ENCODE assay signal across 8 cellular contexts in the genomic region with DNA sequence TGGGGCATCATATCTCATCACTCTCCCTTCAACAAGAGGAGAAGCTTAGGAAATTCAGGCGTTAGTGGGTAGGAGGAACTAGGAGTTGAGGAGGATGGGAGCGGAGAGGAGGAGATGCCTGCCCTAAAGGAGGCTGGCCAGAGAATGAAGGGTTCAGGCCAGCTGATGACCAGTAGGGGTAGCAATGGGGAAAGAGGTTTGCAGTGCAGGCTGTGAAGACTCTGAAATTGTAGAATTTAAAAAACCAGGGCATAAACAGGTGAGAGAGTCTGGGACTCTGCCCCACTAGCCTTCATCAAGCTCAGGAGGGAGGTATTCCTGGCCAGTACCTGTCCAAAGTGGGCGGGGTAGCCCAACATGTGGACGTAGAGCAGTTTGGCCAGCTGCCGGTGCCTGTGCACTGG. TPM values are rescaled to one million over a fixed set of nuclear protein-coding genes. Genes with fewer than 3 reads are reported as not detected.
DNase-seq lines count a peak whose midpoint lies in the region; TF ChIP-seq lines count a peak whose summit lies in the region.

No MANE protein-coding gene starts in this region.

- peak overlapping the region; percentile 99 for H3K4me3 Mint-ChIP-seq in T-helper 1 cell treated with Interleukin-12 subunit alpha and Interleukin-12 subunit beta and Interleukin-4 antibody, amounts not matched to agents 30 μg/mL and 1 μg/mL, for 36 hours
- peak overlapping the region; percentile 97 for H3K4me3 Mint-ChIP-seq in chondrocyte (ENCODE audit: unreplicated experiment)
- H3K4me3 Mint-ChIP-seq in mesothelial cell of epicardium: peak overlapping the region; percentile 100

- no peak for DNase-seq in T-helper 1 cell
- DNase-seq in chondrocyte (ENCODE audit: low spot score): no peak
- DNase-seq in mesothelial cell of epicardium (ENCODE audit: low spot score in 2 of 2, unreplicated experiment in 2 of 2): no peak
- DNase-seq in islet precursor cell: no peak
- no peak for DNase-seq in stimulated activated CD4-positive, alpha-beta T cell treated with anti-CD3 and anti-CD28 coated beads, Interleukin-15, amount 100 ng/mL, for 24 hours
- DNase-seq in kidney glomerular epithelial cell (lab: John Stamatoyannopoulos, UW): no peak

- H3K27me3 Mint-ChIP-seq in T-helper 1 cell treated with Interleukin-12 subunit alpha and Interleukin-12 subunit beta and Interleukin-4 antibody, amounts not matched to agents 30 μg/mL and 1 μg/mL, for 36 hours (ENCODE audit: low read depth): no peaks in the 10 kb centered on the region
- H3K27me3 Mint-ChIP-seq in chondrocyte (ENCODE audit: low read depth) (peaks cover 9% of the 10 kb centered on the region), mesothelial cell of epicardium (ENCODE audit: low read depth) (peaks cover 5% of the 10 kb centered on the region)

- H3K4me1 Mint-ChIP-seq in T-helper 1 cell treated with Interleukin-12 subunit alpha and Interleukin-12 subunit beta and Interleukin-4 antibody, amounts not matched to agents 30 μg/mL and 1 μg/mL, for 36 hours (ENCODE audit: low read depth): peaks cover 23% of the 10 kb centered on the region
- H3K4me1 Mint-ChIP-seq in chondrocyte (ENCODE audit: low read depth): peaks cover 21% of the 10 kb centered on the region
- peaks cover 33% of the 10 kb centered on the region for H3K4me1 Mint-ChIP-seq in mesothelial cell of epicardium

- peak overlapping the region; percentile 35 for H3K27ac Mint-ChIP-seq in T-helper 1 cell treated with Interleukin-12 subunit alpha and Interleukin-12 subunit beta and Interleukin-4 antibody, amounts not matched to agents 30 μg/mL and 1 μg/mL, for 36 hours
- H3K27ac Mint-ChIP-seq in chondrocyte (ENCODE audit: unreplicated experiment) (no peak overlapping the region), mesothelial cell of epicardium (peak overlapping the region; percentile 99)

- peaks cover 21% of the 10 kb centered on the region for H3K36me3 Mint-ChIP-seq in T-helper 1 cell treated with Interleukin-12 subunit alpha and Interleukin-12 subunit beta and Interleukin-4 antibody, amounts not matched to agents 30 μg/mL and 1 μg/mL, for 36 hours (ENCODE audit: low read depth)
- no peaks in the 10 kb centered on the region for H3K36me3 Mint-ChIP-seq in chondrocyte (ENCODE audit: low read depth)
- H3K36me3 Mint-ChIP-seq in mesothelial cell of epicardium: peaks cover 8% of the 10 kb centered on the region

- TF ChIP-seq EP300 in Ishikawa (IDR thresholded peaks at IDR 0.05; ENCODE audit: borderline replicate concordance): no peak

- no peak for TF ChIP-seq RAD21 in Ishikawa (IDR thresholded peaks at IDR 0.05; ENCODE audit: low read depth)

- no peaks in the 10 kb centered on the region for H3K9me3 Mint-ChIP-seq in T-helper 1 cell treated with Interleukin-12 subunit alpha and Interleukin-12 subunit beta and Interleukin-4 antibody, amounts not matched to agents 30 μg/mL and 1 μg/mL, for 36 hours
- H3K9me3 Mint-ChIP-seq in chondrocyte (ENCODE audit: low read depth) (no peaks in the 10 kb centered on the region), mesothelial cell of epicardium (no peaks in the 10 kb centered on the region)

- TF ChIP-seq CTCF in chondrocyte (IDR thresholded peaks at IDR 0.05): peak; percentile 67
- TF ChIP-seq CTCF in mesothelial cell of epicardium (IDR thresholded peaks at IDR 0.05; ENCODE audit: unreplicated experiment): no peak

TF ChIP-seq in Ishikawa, 13 proteins besides CTCF, POLR2A, EP300 and RAD21:
- no peak for TF ChIP-seq EGR1 (IDR thresholded peaks at IDR 0.05)
- TF ChIP-seq FOXM1 (IDR thresholded peaks at IDR 0.05; ENCODE audit: borderline replicate concordance, low read depth): no peak
- TF ChIP-seq, protein P1, sequence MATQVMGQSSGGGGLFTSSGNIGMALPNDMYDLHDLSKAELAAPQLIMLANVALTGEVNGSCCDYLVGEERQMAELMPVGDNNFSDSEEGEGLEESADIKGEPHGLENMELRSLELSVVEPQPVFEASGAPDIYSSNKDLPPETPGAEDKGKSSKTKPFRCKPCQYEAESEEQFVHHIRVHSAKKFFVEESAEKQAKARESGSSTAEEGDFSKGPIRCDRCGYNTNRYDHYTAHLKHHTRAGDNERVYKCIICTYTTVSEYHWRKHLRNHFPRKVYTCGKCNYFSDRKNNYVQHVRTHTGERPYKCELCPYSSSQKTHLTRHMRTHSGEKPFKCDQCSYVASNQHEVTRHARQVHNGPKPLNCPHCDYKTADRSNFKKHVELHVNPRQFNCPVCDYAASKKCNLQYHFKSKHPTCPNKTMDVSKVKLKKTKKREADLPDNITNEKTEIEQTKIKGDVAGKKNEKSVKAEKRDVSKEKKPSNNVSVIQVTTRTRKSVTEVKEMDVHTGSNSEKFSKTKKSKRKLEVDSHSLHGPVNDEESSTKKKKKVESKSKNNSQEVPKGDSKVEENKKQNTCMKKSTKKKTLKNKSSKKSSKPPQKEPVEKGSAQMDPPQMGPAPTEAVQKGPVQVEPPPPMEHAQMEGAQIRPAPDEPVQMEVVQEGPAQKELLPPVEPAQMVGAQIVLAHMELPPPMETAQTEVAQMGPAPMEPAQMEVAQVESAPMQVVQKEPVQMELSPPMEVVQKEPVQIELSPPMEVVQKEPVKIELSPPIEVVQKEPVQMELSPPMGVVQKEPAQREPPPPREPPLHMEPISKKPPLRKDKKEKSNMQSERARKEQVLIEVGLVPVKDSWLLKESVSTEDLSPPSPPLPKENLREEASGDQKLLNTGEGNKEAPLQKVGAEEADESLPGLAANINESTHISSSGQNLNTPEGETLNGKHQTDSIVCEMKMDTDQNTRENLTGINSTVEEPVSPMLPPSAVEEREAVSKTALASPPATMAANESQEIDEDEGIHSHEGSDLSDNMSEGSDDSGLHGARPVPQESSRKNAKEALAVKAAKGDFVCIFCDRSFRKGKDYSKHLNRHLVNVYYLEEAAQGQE (IDR thresholded peaks at IDR 0.05; ENCODE audit: low read depth): no peak
- no peak for TF ChIP-seq CEBPB (IDR thresholded peaks at IDR 0.05)
- TF ChIP-seq ZBTB7A (IDR thresholded peaks at IDR 0.05; ENCODE audit: low read depth): no peak
- TF ChIP-seq, protein P2, sequence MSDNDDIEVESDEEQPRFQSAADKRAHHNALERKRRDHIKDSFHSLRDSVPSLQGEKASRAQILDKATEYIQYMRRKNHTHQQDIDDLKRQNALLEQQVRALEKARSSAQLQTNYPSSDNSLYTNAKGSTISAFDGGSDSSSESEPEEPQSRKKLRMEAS (IDR thresholded peaks at IDR 0.05): 0 out of 2 replicates have a peak, but pooled peaks have one; percentile 56

RNA-seq across cellular contexts. Expression of a gene that starts 0.8 kb away (rescaled TPM):
- total RNA-seq in chondrocyte: 16.4 to 27.3 TPM (median 18.5 TPM) in 3 replicates
- total RNA-seq in mesothelial cell of epicardium: 268 to 271 TPM (median 269 TPM) in 3 replicates

RNA-seq across cellular contexts. Expression of a gene that starts 10.7 kb away (rescaled TPM):
- 11.8 to 21.6 TPM (median 12.3 TPM) in 3 replicates for total RNA-seq in chondrocyte
- total RNA-seq in mesothelial cell of epicardium: 13.9 to 17.7 TPM (median 15.2 TPM) in 3 replicates

RNA-seq across cellular contexts. Expression of a gene that starts 11.8 kb away (rescaled TPM):
- 0.20 TPM in 1 of 3 replicates, not detected in the others for total RNA-seq in chondrocyte
- 6.4 to 7.4 TPM (median 7.3 TPM) in 3 replicates for total RNA-seq in mesothelial cell of epicardium

RNA-seq across cellular contexts. Expression of a gene that starts 15.2 kb away (rescaled TPM):
- total RNA-seq in chondrocyte (5.9 to 11.8 TPM (median 9.8 TPM) in 3 replicates), mesothelial cell of epicardium (9.8 to 14.4 TPM (median 13.7 TPM) in 3 replicates)
